ENCODE assay signal across 18 cellular contexts in the genomic region with DNA sequence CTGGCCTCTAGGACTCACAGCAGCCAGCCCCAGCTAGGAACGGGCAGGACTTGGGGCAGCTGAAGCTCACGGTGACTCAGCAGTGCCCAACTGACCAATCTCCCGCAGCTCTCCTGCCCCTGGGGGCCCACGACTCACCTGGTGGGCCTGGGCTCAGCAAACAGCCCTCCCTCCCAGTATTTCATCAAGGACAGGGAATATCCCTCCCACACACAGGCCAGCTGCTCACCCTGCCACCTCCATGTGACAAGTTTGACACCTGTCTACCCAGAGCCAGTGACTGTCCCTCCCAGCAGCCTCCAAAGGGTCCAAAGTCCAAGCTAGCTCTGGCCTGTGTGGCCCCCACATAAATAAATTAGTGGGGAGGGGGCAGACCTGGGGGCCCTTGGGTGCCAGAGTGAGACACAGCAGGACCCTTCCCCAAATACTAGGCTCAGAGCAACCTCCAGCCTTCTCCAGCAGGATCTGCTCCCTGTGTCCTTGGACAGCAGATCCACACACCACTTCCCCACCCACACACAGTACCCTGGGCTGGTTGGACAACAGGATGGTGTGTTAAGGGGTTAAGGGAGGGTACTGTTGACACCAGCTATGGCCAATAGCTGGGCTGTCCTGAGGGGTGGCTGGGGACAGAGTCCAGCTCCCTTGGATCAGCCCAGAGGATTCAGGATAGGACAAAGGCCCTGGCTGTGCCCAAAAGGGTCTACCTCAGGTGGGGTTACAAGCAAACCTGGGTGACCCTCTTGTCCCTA. TPM values are rescaled to one million over a fixed set of nuclear protein-coding genes. Genes with fewer than 3 reads are reported as not detected.
A peak's percentile ranks its signal among the peaks of the same experiment; 100 is the strongest.
DNase-seq lines count a peak whose midpoint lies in the region; ATAC-seq, FAIRE-seq and TF ChIP-seq lines count a peak whose summit lies in the region.
"Had no signal": no experiment of that assay in that cellular context is flagged by ENCODE, and none has a peak within 500 bp of the region (broad histone marks: within the 10 kb centered on the region; RNA-seq: fewer than 3 reads in every experiment).

No MANE protein-coding gene starts in this region.

- CTCF ChIA-PET in H1 (lab: Charles Lee; ENCODE audit: partially characterized antibody): interaction anchor here (0.6 to 19.7 kb wide), 13 partner anchors 19 to 146 kb away, joined by 3 to 1138 read pairs (median 68); partner anchors contain the start of genes GNAI2, HYAL2, SEMA3B and SLC38A3

- H2BK120ac ChIP-seq in H1 (replicated peaks; ENCODE audit: low read depth, low read length) (no peak overlapping the region), neuronal stem cell (ENCODE audit: low read depth, low read length) (no peak overlapping the region)

- peak overlapping the region; percentile 54; the same call in 1 of the 2 replicates for H2BK5ac ChIP-seq in H1 (ENCODE audit: low read depth, low read length)
- H2BK5ac ChIP-seq in neuronal stem cell (ENCODE audit: low read length): no peak overlapping the region

- H3K4me2 ChIP-seq in GM23248 (ENCODE audit: unreplicated experiment): no peak overlapping the region
- peak overlapping the region in 1 of 2 experiments; percentile 49; a peak in 1 of 4 replicates for H3K4me2 ChIP-seq in H1 (ENCODE audit: insufficient read depth in 1 of 2, low read depth in 2 of 2, low read length in 2 of 2)
- no peak overlapping the region for H3K4me2 ChIP-seq in neuronal stem cell (ENCODE audit: insufficient read depth, low read length, poor library complexity, severe bottlenecking)

- no peak for TF ChIP-seq RAD21 in H1 (IDR thresholded peaks at IDR 0.05 in 1 of 2, conservative IDR thresholded peaks at IDR 0.05 in 1 of 2; ENCODE audit: low read depth in 2 of 2, low read length in 2 of 2)

- H2BK20ac ChIP-seq in H1 (ENCODE audit: low read length): no peak overlapping the region; the same call in 1 of the 2 replicates

- no peak overlapping the region for H3K4me3 ChIP-seq in GM23248
- H3K4me3 ChIP-seq in H1 (ENCODE audit: extremely low read depth in 1 of 4, insufficient read depth in 2 of 4, low read depth in 3 of 4, low read length in 4 of 4): no peak overlapping the region
- H3K4me3 ChIP-seq in neuronal stem cell (ENCODE audit: low read length in 2 of 2): no peak overlapping the region
- no peak overlapping the region for H3K4me3 ChIP-seq in esophagus muscularis mucosa
- H3K4me3 ChIP-seq: cardiac muscle cell had no signal

- H3K23me2 ChIP-seq in H1 (ENCODE audit: low read depth, low read length): peaks cover 2% of the 10 kb centered on the region; the same call in 1 of the 2 replicates

- FAIRE-seq in H1 (lab: Jason Lieb, UNC): no peak

- in situ Hi-C loops in GM23248 (cut with MboI): loop anchor here (5.0 kb wide), 1 partner anchor 77 kb away; no protein-coding TSS in a partner anchor

- H2AFZ ChIP-seq in GM23248: no peak overlapping the region
- no peak overlapping the region; the same call in 1 of the 2 replicates for H2AFZ ChIP-seq in H1 (ENCODE audit: low read length)
- H2AFZ ChIP-seq in neuronal stem cell (ENCODE audit: low read length): no peak overlapping the region

- TF ChIP-seq CTCF in H1 (IDR thresholded peaks at IDR 0.05; ENCODE audit: control extremely low read depth in 1 of 3, insufficient read depth in 1 of 3, low read depth in 1 of 3, low read length in 3 of 3) (no peak), esophagus muscularis mucosa (IDR thresholded peaks at IDR 0.05) (no peak)

- H3K36me3 ChIP-seq in GM23248 (ENCODE audit: low read depth) (no peaks in the 10 kb centered on the region), H1 (ENCODE audit: control insufficient read depth in 2 of 4, insufficient read depth in 4 of 4, low read length in 3 of 4) (no peaks in the 10 kb centered on the region), neuronal stem cell (replicated peaks in 1 of 2; ENCODE audit: control insufficient read depth in 2 of 2, insufficient read depth in 2 of 2, low read length in 2 of 2) (no peaks in the 10 kb centered on the region), esophagus muscularis mucosa (no peaks in the 10 kb centered on the region)
- H3K36me3 ChIP-seq: cardiac muscle cell, sigmoid colon, tibial nerve had no signal

- H4K91ac ChIP-seq in H1 (replicated peaks; ENCODE audit: insufficient read length, low read length) (peak overlapping the region; percentile 17), neuronal stem cell (ENCODE audit: low read depth, low read length, poor library complexity) (peak overlapping the region; percentile 19)

- DNase-seq in GM23248 (peak; percentile 54), NCI-H146 (lab: John Stamatoyannopoulos, UW) (peak; percentile 83), H1 (ENCODE audit: low read depth in 1 of 2, low spot score in 2 of 2) (no peak), neuronal stem cell (ENCODE audit: low spot score) (no peak), cerebellum (ENCODE audit: low spot score) (no peak), midbrain (lab: John Stamatoyannopoulos, UW) (no peak), esophagus muscularis mucosa (ENCODE audit: extremely low spot score) (no peak)
- DNase-seq: foreskin melanocyte, KBM-7, NCI-H1930, NCI-H345, RPMI8226, sigmoid colon had no signal

- 33 to 41% methylated on average over 4 of the region's 4 CpGs for WGBS in GM23248 (ENCODE audit: low coverage in 1 of 2, low lambda C conversion rate in 2 of 2, missing lambda C conversion rate in 2 of 2), 2 experiments
- WGBS in H1 (ENCODE audit: extremely low coverage in 1 of 2, insufficient coverage in 1 of 2, insufficient read length in 1 of 2, insufficient replicate concordance in 2 of 2, low coverage in 1 of 2, low lambda C conversion rate in 2 of 2, missing lambda C conversion rate in 1 of 2), 2 experiments: 72% methylated on average over 3 of the region's 4 CpGs; no CpG with 5 or more reads in 1 of the 2 experiments
- no CpG with 5 or more reads among the region's 4 CpGs for WGBS in neuronal stem cell (ENCODE audit: extremely low coverage in 2 of 2, insufficient read length in 2 of 2, insufficient replicate concordance in 1 of 2), 2 donors
- WGBS in esophagus muscularis mucosa: 100% methylated on average over 1 of the region's 4 CpGs

- H3K79me2 ChIP-seq in GM23248 (ENCODE audit: insufficient read depth) (no peaks in the 10 kb centered on the region), H1 (ENCODE audit: control insufficient read depth in 1 of 2, insufficient read depth in 2 of 2, low read length in 2 of 2) (no peaks in the 10 kb centered on the region)

- no peaks in the 10 kb centered on the region for H3F3A ChIP-seq in GM23248 (ENCODE audit: insufficient read depth)

- no peaks in the 10 kb centered on the region for H3K4me1 ChIP-seq in GM23248 (ENCODE audit: insufficient read depth)
- peaks cover 0 to 14% (median 7%) of the 10 kb centered on the region in 4 experiments; a peak in 5 of 7 replicates for H3K4me1 ChIP-seq in H1 (replicated peaks in 1 of 4; ENCODE audit: control insufficient read depth in 3 of 4, insufficient read depth in 4 of 4, low read length in 3 of 4)
- peaks cover 0 to 6% of the 10 kb centered on the region in 2 donors for H3K4me1 ChIP-seq in neuronal stem cell (ENCODE audit: control insufficient read depth in 2 of 2, insufficient read depth in 1 of 2, low read depth in 1 of 2, low read length in 2 of 2)
- H3K4me1 ChIP-seq in esophagus muscularis mucosa: peaks cover 18 to 30% (median 26%) of the 10 kb centered on the region in 4 donors

- H4K20me1 ChIP-seq in GM23248 (ENCODE audit: insufficient read depth) (no peaks in the 10 kb centered on the region), H1 (replicated peaks in 1 of 2; ENCODE audit: control insufficient read depth in 1 of 2, insufficient read depth in 2 of 2, low read length in 2 of 2) (no peaks in the 10 kb centered on the region)

- H4K5ac ChIP-seq in H1 (ENCODE audit: insufficient read length, low read depth, low read length): no peak overlapping the region

- POLR2A ChIA-PET in H1 (lab: Charles Lee; ENCODE audit: partially characterized antibody): interaction anchor here (1.0 to 11.9 kb wide), 13 partner anchors 9 to 73 kb away, joined by 3 to 128 read pairs (median 7); partner anchors contain the start of gene SLC38A3

- no peak overlapping the region for H3K14ac ChIP-seq in H1 (ENCODE audit: insufficient read length)
- no peak overlapping the region for H3K14ac ChIP-seq in neuronal stem cell (ENCODE audit: low read length)

- no peak overlapping the region for H3K23ac ChIP-seq in H1 (ENCODE audit: insufficient read length)
- H3K23ac ChIP-seq in neuronal stem cell (ENCODE audit: low read depth, low read length, poor library complexity): peak overlapping the region; percentile 12

- H3K4ac ChIP-seq in H1 (replicated peaks; ENCODE audit: insufficient read length, low read depth, low read length) (peak overlapping the region; percentile 21), neuronal stem cell (ENCODE audit: low read length) (no peak overlapping the region)

- intact Hi-C loops in esophagus muscularis mucosa (cut with DNase I): no loop called here

- TF ChIP-seq POLR2A in H1 (IDR thresholded peaks at IDR 0.05; ENCODE audit: control extremely low read depth in 1 of 2, low read depth in 2 of 2, low read length in 2 of 2): no peak
- no peak for TF ChIP-seq POLR2A in esophagus muscularis mucosa (IDR thresholded peaks at IDR 0.05; ENCODE audit: low read depth)

- H3K9ac ChIP-seq in GM23248: no peak overlapping the region
- H3K9ac ChIP-seq in H1 (replicated peaks in 1 of 4; ENCODE audit: extremely low read depth in 1 of 4, low read depth in 3 of 4, low read length in 3 of 4): no peak overlapping the region
- no peak overlapping the region for H3K9ac ChIP-seq in neuronal stem cell (ENCODE audit: low read depth, low read length, poor library complexity)

- H3K56ac ChIP-seq in H1 (replicated peaks; ENCODE audit: insufficient read length, low read depth, low read length): no peak overlapping the region

- ATAC-seq in GM18867 (IDR thresholded peaks at IDR 0.05; ENCODE audit: unreplicated experiment): no peak

- no peaks in the 10 kb centered on the region for H3K79me1 ChIP-seq in H1 (ENCODE audit: low read depth, low read length)
- H3K79me1 ChIP-seq in neuronal stem cell (ENCODE audit: low read depth, low read length): peaks cover 3% of the 10 kb centered on the region

- peak overlapping the region; percentile 1; the same call in 1 of the 2 replicates for H2BK12ac ChIP-seq in H1 (ENCODE audit: low read depth, low read length)
- H2BK12ac ChIP-seq in neuronal stem cell (ENCODE audit: low read length): peak overlapping the region; percentile 85

- H4K8ac ChIP-seq in H1 (ENCODE audit: extremely low read depth, insufficient read depth, low read length) (no peak overlapping the region; the same call in 1 of the 2 replicates), neuronal stem cell (ENCODE audit: low read depth, low read length) (no peak overlapping the region)

- H3K9me3 ChIP-seq in GM23248 (ENCODE audit: low read depth) (no peaks in the 10 kb centered on the region), H1 (ENCODE audit: insufficient read depth in 2 of 2, low read depth in 1 of 2, low read length in 1 of 2) (no peaks in the 10 kb centered on the region), neuronal stem cell (replicated peaks in 1 of 2; ENCODE audit: control insufficient read depth in 2 of 2, insufficient read depth in 1 of 2, low read depth in 1 of 2, low read length in 2 of 2) (no peaks in the 10 kb centered on the region), esophagus muscularis mucosa (no peaks in the 10 kb centered on the region)
- H3K9me3 ChIP-seq: sigmoid colon, tibial nerve had no signal

- no peak overlapping the region for H3K27ac ChIP-seq in GM23248
- no peak overlapping the region; the same call in 1 of the 2 replicates for H3K27ac ChIP-seq in H1 (ENCODE audit: low read depth, low read length)
- H3K27ac ChIP-seq in neuronal stem cell (replicated peaks; ENCODE audit: low read length): no peak overlapping the region
- H3K27ac ChIP-seq in esophagus muscularis mucosa (replicated peaks in 1 of 4): no peak overlapping the region
- H3K27ac ChIP-seq: cardiac muscle cell, sigmoid colon, tibial nerve had no signal

- H2BK15ac ChIP-seq in H1 (ENCODE audit: low read length) (0 out of 2 replicates have a peak overlapping the region, but pooled peaks have one; percentile 11), neuronal stem cell (ENCODE audit: low read length) (peak overlapping the region; percentile 53)

- H3K18ac ChIP-seq in H1 (ENCODE audit: extremely low read depth, low read length) (peak overlapping the region; percentile 16; the same call in 1 of the 2 replicates), neuronal stem cell (ENCODE audit: low read length) (peak overlapping the region; percentile 68)

- TF ChIP-seq EP300 in H1 (IDR thresholded peaks at IDR 0.05; ENCODE audit: borderline replicate concordance in 1 of 2, low read depth in 2 of 2, low read length in 2 of 2): no peak
- TF ChIP-seq EP300 in esophagus muscularis mucosa (IDR thresholded peaks at IDR 0.05): no peak

- H3K9me2 ChIP-seq in GM23248 (ENCODE audit: insufficient read depth): no peaks in the 10 kb centered on the region

- H3K27me3 ChIP-seq in GM23248 (replicated peaks; ENCODE audit: insufficient read depth) (peaks cover 44% of the 10 kb centered on the region), H1 (replicated peaks in 1 of 4; ENCODE audit: control insufficient read depth in 3 of 4, extremely low read depth in 1 of 4, insufficient read depth in 3 of 4, low read length in 3 of 4) (peaks cover 0 to 12% (median 4%) of the 10 kb centered on the region in 4 experiments; a peak in 3 of 7 replicates), neuronal stem cell (ENCODE audit: control insufficient read depth in 3 of 3, insufficient read depth in 3 of 3, low read depth in 1 of 3, low read length in 3 of 3) (peaks cover 0 to 45% (median 3%) of the 10 kb centered on the region in 3 experiments), esophagus muscularis mucosa (peaks cover 6 to 74% (median 27%) of the 10 kb centered on the region in 4 donors)
- H3K27me3 ChIP-seq: cardiac muscle cell had no signal

- H2AK5ac ChIP-seq in H1 (ENCODE audit: low read depth, low read length) (no peak overlapping the region), neuronal stem cell (ENCODE audit: low read depth, low read length) (peak overlapping the region; percentile 71)

RNA-seq across cellular contexts. Expression of gene GNAT1, which starts 4.3 kb away (rescaled TPM):
- total RNA-seq in GM23248 (2014; rRNA removed; shearing (Covaris generic)): not detected in 2 replicates
- polyA plus RNA-seq in GM23248 (2016; fragmentation: Nextera tagmentation; extraction: Ambion mirVana): not detected in 2 replicates
- total RNA-seq in H1 (2021; fragmentation: NEBNext Ultra II Directional; extraction: Animal tissue kit (Norgen Biotek cat#: 25700)): not detected in 2 replicates
- polyA plus RNA-seq in H1 (2011; rRNA removed): 0.08 and 0.20 TPM in 2 replicates
- polyA plus RNA-seq in H1 (2011; cell fraction: cytosol; rRNA removed): 0.10 TPM
- 0.19 TPM for polyA plus RNA-seq in H1 (2011; cell fraction: nucleus; rRNA removed)
- polyA plus RNA-seq in H1 (2012, experiment 1 of 2): 0.32 to 0.39 TPM in 2 of 4 replicates, not detected in the others
- polyA plus RNA-seq in H1 (2012, experiment 2 of 2): not detected
- polyA plus RNA-seq in H1 (2013, experiment 1 of 2): 0.12 TPM
- 0.18 TPM for polyA plus RNA-seq in H1 (2013, experiment 2 of 2)
- 0.13 and 0.15 TPM in 2 replicates for polyA minus RNA-seq in H1 (2011; rRNA and poly(A)+ RNA removed)
- not detected for polyA minus RNA-seq in H1 (2011; cell fraction: cytosol; rRNA and poly(A)+ RNA removed)
- polyA minus RNA-seq in H1 (2011; cell fraction: nucleus; rRNA and poly(A)+ RNA removed): not detected
- polyA plus RNA-seq in neuronal stem cell (2013, experiment 1 of 2): 0.03 TPM
- 0.04 TPM for polyA plus RNA-seq in neuronal stem cell (2013, experiment 2 of 2)
- not detected for total RNA-seq in cerebellum
- not detected for total RNA-seq in esophagus muscularis mucosa
- total RNA-seq: cardiac muscle cell, dermis microvascular lymphatic vessel endothelial cell, left cardiac atrium, sigmoid colon, tibial nerve had no signal
- polyA plus RNA-seq: cardiac muscle cell had no signal

RNA-seq across cellular contexts. Expression of gene SLC38A3, which starts 9.4 kb away (rescaled TPM):
- total RNA-seq in GM23248 (2014; rRNA removed; shearing (Covaris generic)): under 0.01 TPM in 1 of 2 replicates, not detected in the other
- polyA plus RNA-seq in GM23248 (2016; fragmentation: Nextera tagmentation; extraction: Ambion mirVana) (0.36 and 0.93 TPM in 2 replicates), H1 (2011; rRNA removed) (3.7 and 4.7 TPM in 2 replicates)
- total RNA-seq in H1 (2021; fragmentation: NEBNext Ultra II Directional; extraction: Animal tissue kit (Norgen Biotek cat#: 25700)): 0.57 and 1.2 TPM in 2 replicates
- 2.0 TPM for polyA plus RNA-seq in H1 (2011; cell fraction: cytosol; rRNA removed)
- 10.8 TPM for polyA plus RNA-seq in H1 (2011; cell fraction: nucleus; rRNA removed)
- 0.87 to 1.5 TPM (median 1.1 TPM) in 4 replicates for polyA plus RNA-seq in H1 (2012, experiment 1 of 2)
- 0.85 TPM for polyA plus RNA-seq in H1 (2012, experiment 2 of 2)
- 1.2 TPM for polyA plus RNA-seq in H1 (2013, experiment 1 of 2)
- polyA plus RNA-seq in H1 (2013, experiment 2 of 2): 1.0 TPM
- polyA minus RNA-seq in H1 (2011; rRNA and poly(A)+ RNA removed): 1.5 and 2.5 TPM in 2 replicates
- 0.88 TPM for polyA minus RNA-seq in H1 (2011; cell fraction: cytosol; rRNA and poly(A)+ RNA removed)
- 1.9 TPM for polyA minus RNA-seq in H1 (2011; cell fraction: nucleus; rRNA and poly(A)+ RNA removed)
- polyA plus RNA-seq in neuronal stem cell (2013, experiment 1 of 2): 3.5 TPM
- polyA plus RNA-seq in neuronal stem cell (2013, experiment 2 of 2): 3.2 TPM
- total RNA-seq in cerebellum (6.2 TPM), esophagus muscularis mucosa (under 1 TPM in 2 of 4 donors, not detected in 2; 0.11 to 0.39 TPM)

RNA-seq across cellular contexts. Expression of gene GNAI2, which starts 40.3 kb away (rescaled TPM):
- 393 and 427 TPM in 2 replicates for total RNA-seq in GM23248 (2014; rRNA removed; shearing (Covaris generic))
- polyA plus RNA-seq in GM23248 (2016; fragmentation: Nextera tagmentation; extraction: Ambion mirVana) (424 and 426 TPM in 2 replicates), H1 (2011; rRNA removed) (516 and 539 TPM in 2 replicates)
- 168 and 169 TPM in 2 replicates for total RNA-seq in H1 (2021; fragmentation: NEBNext Ultra II Directional; extraction: Animal tissue kit (Norgen Biotek cat#: 25700))
- 378 TPM for polyA plus RNA-seq in H1 (2011; cell fraction: cytosol; rRNA removed)
- 319 TPM for polyA plus RNA-seq in H1 (2011; cell fraction: nucleus; rRNA removed)
- 135 to 260 TPM (median 228 TPM) in 4 replicates for polyA plus RNA-seq in H1 (2012, experiment 1 of 2)
- polyA plus RNA-seq in H1 (2012, experiment 2 of 2): 195 TPM
- 215 TPM for polyA plus RNA-seq in H1 (2013, experiment 1 of 2)
- polyA plus RNA-seq in H1 (2013, experiment 2 of 2): 242 TPM
- 310 and 337 TPM in 2 replicates for polyA minus RNA-seq in H1 (2011; rRNA and poly(A)+ RNA removed)
- 106 TPM for polyA minus RNA-seq in H1 (2011; cell fraction: cytosol; rRNA and poly(A)+ RNA removed)
- 98.5 TPM for polyA minus RNA-seq in H1 (2011; cell fraction: nucleus; rRNA and poly(A)+ RNA removed)
- 457 TPM for polyA plus RNA-seq in neuronal stem cell (2013, experiment 1 of 2)
- 458 TPM for polyA plus RNA-seq in neuronal stem cell (2013, experiment 2 of 2)
- total RNA-seq in cerebellum (63.8 TPM), esophagus muscularis mucosa (100 to 1,000 TPM; 149 to 297 (median 239) TPM)

RNA-seq across cellular contexts. Expression of gene SEMA3F, which starts 40.6 kb away (rescaled TPM):
- 3.2 and 3.5 TPM in 2 replicates for total RNA-seq in GM23248 (2014; rRNA removed; shearing (Covaris generic))
- polyA plus RNA-seq in GM23248 (2016; fragmentation: Nextera tagmentation; extraction: Ambion mirVana): 0.25 and 0.54 TPM in 2 replicates
- 37.0 and 39.6 TPM in 2 replicates for total RNA-seq in H1 (2021; fragmentation: NEBNext Ultra II Directional; extraction: Animal tissue kit (Norgen Biotek cat#: 25700))
- polyA plus RNA-seq in H1 (2011; rRNA removed): 20.3 and 36.0 TPM in 2 replicates
- polyA plus RNA-seq in H1 (2011; cell fraction: cytosol; rRNA removed): 21.2 TPM
- 58.6 TPM for polyA plus RNA-seq in H1 (2011; cell fraction: nucleus; rRNA removed)
- polyA plus RNA-seq in H1 (2012, experiment 1 of 2): 15.9 to 32.4 TPM (median 29.9 TPM) in 4 replicates
- 23.9 TPM for polyA plus RNA-seq in H1 (2012, experiment 2 of 2)
- polyA plus RNA-seq in H1 (2013, experiment 1 of 2): 45.3 TPM
- polyA plus RNA-seq in H1 (2013, experiment 2 of 2): 41.8 TPM
- 28.0 and 36.9 TPM in 2 replicates for polyA minus RNA-seq in H1 (2011; rRNA and poly(A)+ RNA removed)
- 35.4 TPM for polyA minus RNA-seq in H1 (2011; cell fraction: cytosol; rRNA and poly(A)+ RNA removed)
- polyA minus RNA-seq in H1 (2011; cell fraction: nucleus; rRNA and poly(A)+ RNA removed): 25.2 TPM
- polyA plus RNA-seq in neuronal stem cell (2013, experiment 1 of 2): 68.0 TPM
- polyA plus RNA-seq in neuronal stem cell (2013, experiment 2 of 2): 67.2 TPM
- total RNA-seq in cerebellum: 8.2 TPM
- total RNA-seq in esophagus muscularis mucosa: 10 to 100 TPM; 11.9 to 46.5 (median 23.3) TPM

Comparison
In these comparisons a context has a peak if more than half of its experiments do, and no peak if none do; other contexts are left out.
1. DNase-seq: peak in GM23248 (single experiment) and NCI-H146 (single experiment); none in H1 (0 of 2), neuronal stem cell (single experiment), cerebellum (single experiment), midbrain (single experiment) and esophagus muscularis mucosa (single experiment).